ENCODE assay signal across 1 cellular context in the genomic region with DNA sequence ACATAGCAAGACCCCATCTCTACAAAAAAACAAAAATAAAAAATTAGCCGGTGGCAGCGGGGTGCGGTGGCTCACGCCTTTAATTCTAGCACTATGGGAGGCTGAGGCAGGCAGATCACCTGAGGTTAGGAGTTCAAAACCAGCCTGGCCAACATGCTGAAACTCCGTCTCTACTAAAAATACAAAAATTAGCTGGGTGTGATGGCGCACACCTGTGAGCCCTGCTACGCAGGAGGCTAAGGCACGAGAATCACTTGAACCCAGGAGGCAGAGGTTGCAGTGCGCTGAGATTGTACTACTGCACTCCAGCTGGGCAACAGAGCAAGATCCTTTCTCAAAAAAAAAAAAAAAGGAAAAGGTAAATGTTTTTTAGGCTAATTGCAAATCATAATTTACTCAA.
TF ChIP-seq lines count a peak whose summit lies in the region.

No MANE protein-coding gene starts in this region.

TF ChIP-seq in HepG2, 621 proteins besides CTCF, POLR2A, EP300 and RAD21:
- TF ChIP-seq ZNF121 (CRISPR knock-in tag; IDR thresholded peaks at IDR 0.05): peak; percentile 58
